36 cellular contexts compared by ENCODE assay signal in the genomic region with DNA sequence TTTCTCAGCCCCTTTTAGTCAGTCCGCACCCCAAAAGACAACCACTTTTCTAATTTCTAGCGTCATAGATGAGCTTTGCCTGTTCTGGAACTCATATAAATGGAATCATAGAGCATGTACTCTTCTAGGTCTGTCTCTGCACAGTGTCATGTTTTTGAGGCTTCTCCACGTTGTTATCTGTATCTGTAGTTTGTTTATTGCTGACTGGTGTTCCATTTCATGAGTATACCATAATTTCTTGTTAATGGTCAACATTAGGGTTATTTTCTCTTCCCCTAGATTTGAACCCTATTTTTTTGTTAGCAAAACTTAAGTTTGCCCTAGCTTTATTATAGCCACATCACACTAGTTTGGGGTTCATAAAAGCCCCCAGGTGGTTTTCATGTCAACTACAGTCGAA. TPM values are rescaled to one million over a fixed set of nuclear protein-coding genes. Genes with fewer than 3 reads are reported as not detected.
"Had no signal": no experiment of that assay in that cellular context is flagged by ENCODE, and none has a peak within 500 bp of the region (broad histone marks: within the 10 kb centered on the region; RNA-seq: fewer than 3 reads in every experiment).

No MANE protein-coding gene starts in this region.

- FAIRE-seq: RCC 7860 had no signal

- H3K4me2 ChIP-seq: PC-9 had no signal

- H3K27me3 ChIP-seq: MG63, SJCRH30 had no signal

- H2AFZ ChIP-seq: PC-9 had no signal

- H3K4me3 ChIP-seq: MG63, PC-9, SJCRH30, SK-N-MC had no signal

- H3K36me3 ChIP-seq: MG63, SJCRH30 had no signal

- H3K27ac ChIP-seq: PC-9, RWPE1, SJCRH30, SK-N-MC had no signal

- ATAC-seq: Panc1, Right ventricle myocardium inferior, SK-N-SH treated with all-trans-retinoic acid at 6 μM for 48 hours had no signal

- H3K4me1 ChIP-seq: SJCRH30 had no signal

- DNase-seq: Kasumi-1, MG63, NCI-H1048, NCI-H1092 treated with DMSO at 0.1 percent for 48 hours, NCI-H1105 treated with DMSO at 0.1 percent for 48 hours, NCI-H1417, NCI-H1436, NCI-H146, NCI-H1694, NCI-H187, NCI-H1930, NCI-H2029 treated with DMSO at 0.1 percent for 48 hours, NCI-H2081 treated with DMSO at 0.1 percent for 48 hours, NCI-H2107, NCI-H2171, NCI-H226, NCI-H446 treated with DMSO at 0.1 percent for 48 hours, NCI-H510A, NCI-H524, NCI-H526, NCI-H69, NCI-H748 treated with DMSO at 0.1 percent for 48 hours, NCI-H82, PC-9, SHP77, SIG-M5, SJCRH30 had no signal

RNA-seq across cellular contexts. Expression of gene SGK2, which starts 16.2 kb away (rescaled TPM):
- total RNA-seq: M059J, RPMI7951, SK-MEL-5 had no signal
